ENCODE assay signal across 24 cellular contexts in the genomic region with DNA sequence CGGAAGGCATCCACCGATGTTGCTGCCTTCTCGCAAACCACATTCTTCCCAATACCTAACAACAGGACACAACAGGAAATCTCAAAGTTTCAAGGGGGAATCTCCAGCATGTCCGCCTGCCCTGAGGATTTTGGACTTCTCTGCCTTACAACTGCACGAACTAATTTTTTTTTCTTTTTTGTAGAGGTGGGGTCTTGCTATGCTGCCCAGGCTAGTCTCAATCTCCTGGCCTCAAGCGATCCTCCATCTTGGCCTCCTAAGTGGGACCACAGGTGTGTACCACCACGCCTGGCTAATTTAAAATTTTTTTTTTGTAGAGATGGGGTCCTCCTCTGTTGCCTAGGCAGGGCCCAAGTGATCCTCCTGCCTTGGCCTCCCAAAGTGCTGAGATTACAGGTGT. TPM values are rescaled to one million over a fixed set of nuclear protein-coding genes. Genes with fewer than 3 reads are reported as not detected.
A peak's percentile ranks its signal among the peaks of the same experiment; 100 is the strongest.
DNase-seq lines count a peak whose midpoint lies in the region; FAIRE-seq and TF ChIP-seq lines count a peak whose summit lies in the region.
"Had no signal": no experiment of that assay in that cellular context is flagged by ENCODE, and none has a peak within 500 bp of the region (broad histone marks: within the 10 kb centered on the region; RNA-seq: fewer than 3 reads in every experiment).

No MANE protein-coding gene starts in this region.

- no peak for DNase-seq in breast epithelium (ENCODE audit: low spot score in 2 of 2)
- DNase-seq in MCF 10A (ENCODE audit: unreplicated experiment) = no peak
- DNase-seq in neural crest cell (ENCODE audit: low read depth, low spot score) = no peak
- no peak for DNase-seq in NCI-H2107 treated with DMSO at 0.1 percent for 48 hours (lab: John Stamatoyannopoulos, UW; ENCODE audit: unreplicated experiment)
- DNase-seq in kidney = no peak
- no peak for DNase-seq in GF-D8 (lab: John Stamatoyannopoulos, UW)
- DNase-seq in H54 (ENCODE audit: insufficient read length, low spot score) = no peak
- DNase-seq: ACHN; Calu3; CD8-positive, alpha-beta memory T cell; DMS153; MM.1S; NCI-H1048; NCI-H1417 treated with DMSO at 0.1 percent for 48 hours; NCI-H187; NCI-H446 treated with DMSO at 0.1 percent for 48 hours; NCI-H526 treated with DMSO at 0.1 percent for 48 hours; OCI-M1; SHP77 had no signal

- FAIRE-seq in kidney (lab: Jason Lieb, UNC) (no peak), H54 (lab: Jason Lieb, UNC) (no peak)
- FAIRE-seq: G401.6, GM19239, H1 had no signal

- BruUV-seq in MCF 10A (replicated peaks; lab: Mats Ljungman, UMichigan) = no TSS peak

- H3K4me3 Mint-ChIP-seq in MCF 10A (ENCODE audit: unreplicated experiment) (no peak overlapping the region), neural crest cell (no peak overlapping the region)
- H3K4me3 Mint-ChIP-seq: CD8-positive, alpha-beta memory T cell had no signal

- POLR2A ChIA-PET in MCF 10A (lab: Yijun Ruan, JAX) = no interaction called here

- intact Hi-C loops in breast epithelium (cut with DNase I; ENCODE audit: low total_unique reads) (no loop called here), MCF 10A (cut with micrococcal nuclease) (loop anchor here (10.0 kb wide), 1 partner anchor 169 kb away; a partner anchor contains a TSS), kidney (cut with DNase I) (loop anchor here (10.0 kb wide), 1 partner anchor 249 kb away; no protein-coding TSS in a partner anchor)

- no peaks in the 10 kb centered on the region for H3K36me3 ChIP-seq in breast epithelium
- peaks cover 0 to 14% of the 10 kb centered on the region in 2 donors for H3K36me3 ChIP-seq in esophagus (ENCODE audit: control insufficient read depth in 2 of 2, insufficient read depth in 2 of 2, low read length in 1 of 2)
- H3K36me3 ChIP-seq in kidney (ENCODE audit: control insufficient read depth in 1 of 2, insufficient read depth in 2 of 2, low read length in 2 of 2) = no peaks in the 10 kb centered on the region

- H3K9ac ChIP-seq in kidney (ENCODE audit: low read length in 2 of 2) = no peak overlapping the region

- H3K36me3 Mint-ChIP-seq in MCF 10A (ENCODE audit: insufficient read depth, unreplicated experiment) (peaks cover 18% of the 10 kb centered on the region), neural crest cell (ENCODE audit: low read depth) (no peaks in the 10 kb centered on the region)

- H3K27ac Mint-ChIP-seq in MCF 10A (ENCODE audit: low read depth, unreplicated experiment) (no peak overlapping the region), neural crest cell (ENCODE audit: unreplicated experiment) (peak overlapping the region; percentile 78)

- H3K4me1 ChIP-seq in breast epithelium (peaks cover 0 to 18% of the 10 kb centered on the region in 2 donors), esophagus (ENCODE audit: control insufficient read depth in 2 of 2, insufficient read depth in 2 of 2, low read length in 1 of 2) (peaks cover 4 to 28% of the 10 kb centered on the region in 2 donors), kidney (ENCODE audit: control insufficient read depth in 1 of 2, insufficient read depth in 1 of 2, low read depth in 1 of 2, low read length in 2 of 2) (peaks cover 19 to 20% of the 10 kb centered on the region in 2 donors)

- CTCF ChIA-PET in MCF 10A (lab: Yijun Ruan, JAX) = no interaction called here

- H3K27me3 ChIP-seq in breast epithelium (no peaks in the 10 kb centered on the region), esophagus (ENCODE audit: control insufficient read depth in 1 of 2, insufficient read depth in 2 of 2, low read length in 2 of 2) (no peaks in the 10 kb centered on the region)
- H3K27me3 ChIP-seq: BLaER1 had no signal

- H3K27ac ChIP-seq in breast epithelium (peak overlapping the region; percentile 37 to 76), esophagus (ENCODE audit: low read depth in 2 of 2, low read length in 1 of 2) (peak overlapping the region; percentile 56 to 76), kidney (ENCODE audit: low read depth in 2 of 2, low read length in 2 of 2) (peak overlapping the region in 1 of 2 donors; percentile 11)

- H3K9me3 ChIP-seq in breast epithelium = no peaks in the 10 kb centered on the region
- H3K9me3 ChIP-seq in esophagus (ENCODE audit: control insufficient read depth in 2 of 2, insufficient read depth in 1 of 2, low read depth in 1 of 2, low read length in 1 of 2) = no peaks in the 10 kb centered on the region
- no peaks in the 10 kb centered on the region for H3K9me3 ChIP-seq in kidney (ENCODE audit: control insufficient read depth in 1 of 2, low read length in 2 of 2)
- H3K9me3 ChIP-seq: BLaER1 had no signal

- no peaks in the 10 kb centered on the region for H3K27me3 Mint-ChIP-seq in MCF 10A (ENCODE audit: insufficient read depth, unreplicated experiment)
- no peaks in the 10 kb centered on the region for H3K27me3 Mint-ChIP-seq in neural crest cell (ENCODE audit: low read depth)

- H3K9me3 Mint-ChIP-seq in MCF 10A (ENCODE audit: unreplicated experiment) (no peaks in the 10 kb centered on the region), neural crest cell (no peaks in the 10 kb centered on the region)
- H3K9me3 Mint-ChIP-seq: CD8-positive, alpha-beta memory T cell had no signal

- no peak for TF ChIP-seq POLR2A in breast epithelium (IDR thresholded peaks at IDR 0.05)
- TF ChIP-seq POLR2A in H54 (IDR thresholded peaks at IDR 0.05; ENCODE audit: low read depth, low read length) = no peak

- WGBS in esophagus, 2 donors = 93 to 97% methylated on average over 7 of the region's 7 CpGs

- H3K4me3 ChIP-seq in breast epithelium (no peak overlapping the region), esophagus (ENCODE audit: low read depth in 1 of 2, low read length in 2 of 2) (no peak overlapping the region), kidney (ENCODE audit: low read length in 2 of 2) (no peak overlapping the region)
- H3K4me3 ChIP-seq: BLaER1 had no signal

- no peak for TF ChIP-seq CTCF in breast epithelium (IDR thresholded peaks at IDR 0.05)
- no peak for TF ChIP-seq CTCF in MCF 10A (IDR thresholded peaks at IDR 0.05; ENCODE audit: unreplicated experiment)
- no peak for TF ChIP-seq CTCF in neural crest cell (conservative IDR thresholded peaks at IDR 0.05)
- no peak for TF ChIP-seq CTCF in kidney (IDR thresholded peaks at IDR 0.05; ENCODE audit: borderline replicate concordance, extremely low read depth, insufficient read depth)

- H3K4me1 Mint-ChIP-seq in MCF 10A (ENCODE audit: insufficient read depth, unreplicated experiment) = peaks cover 15% of the 10 kb centered on the region
- no peaks in the 10 kb centered on the region for H3K4me1 Mint-ChIP-seq in neural crest cell
- H3K4me1 Mint-ChIP-seq: CD8-positive, alpha-beta memory T cell had no signal

RNA-seq across cellular contexts. Expression of a gene that starts 9.4 kb away (rescaled TPM):
- total RNA-seq in breast epithelium = 10 to 100 TPM in 2 of 3 donors, 1 to 10 TPM in 1; 7.2 to 18.1 (median 11.1) TPM
- total RNA-seq in MCF 10A (2022) = 0.54 and 0.65 TPM in 2 replicates
- 1 to 10 TPM; 1.8 to 2.0 TPM for polyA plus RNA-seq in esophagus
- 1.7 and 2.0 TPM in 2 replicates for total RNA-seq in neural crest cell
- total RNA-seq in kidney = 6.6 TPM
- polyA plus RNA-seq in kidney (ENCODE audit: insufficient read depth, low read depth, low replicate concordance) = 11.2 TPM

RNA-seq across cellular contexts. Expression of a gene that starts 9.4 kb away (rescaled TPM):
- total RNA-seq in breast epithelium (10 to 100 TPM; 18.6 to 21.0 (median 20.1) TPM), MCF 10A (2022) (12.8 and 14.5 TPM in 2 replicates), neural crest cell (23.3 and 24.5 TPM in 2 replicates), kidney (30.2 TPM)
- polyA plus RNA-seq in esophagus (10 to 100 TPM; 10.6 to 16.0 TPM), kidney (ENCODE audit: insufficient read depth, low read depth, low replicate concordance) (38.3 TPM)

RNA-seq across cellular contexts. Expression of a gene that starts 15.2 kb away (rescaled TPM):
- total RNA-seq in breast epithelium = 1 to 10 TPM; 6.4 to 8.5 (median 7.2) TPM
- 3.2 and 4.5 TPM in 2 replicates for total RNA-seq in MCF 10A (2022)
- polyA plus RNA-seq in esophagus = 1 to 10 TPM; 1.2 to 1.7 TPM
- total RNA-seq in neural crest cell = 7.5 and 8.3 TPM in 2 replicates
- 6.1 TPM for total RNA-seq in kidney
- 17.1 TPM for polyA plus RNA-seq in kidney (ENCODE audit: insufficient read depth, low read depth, low replicate concordance)

RNA-seq across cellular contexts. Expression of a gene that starts 15.9 kb away (rescaled TPM):
- total RNA-seq in breast epithelium (10 to 100 TPM; 19.4 to 20.6 (median 19.8) TPM), MCF 10A (2022) (26.1 and 33.6 TPM in 2 replicates), neural crest cell (39.3 and 39.8 TPM in 2 replicates), kidney (15.2 TPM)
- polyA plus RNA-seq in esophagus (10 to 100 TPM in 1 of 2 donors, 1 to 10 TPM in 1; 6.7 to 10.3 TPM), kidney (ENCODE audit: insufficient read depth, low read depth, low replicate concordance) (20.0 TPM)

RNA-seq across cellular contexts. Expression of a gene that starts 31.1 kb away (rescaled TPM):
- 1 to 10 TPM in 2 of 3 donors, under 1 TPM in 1; 0.96 to 2.3 (median 1.6) TPM for total RNA-seq in breast epithelium
- total RNA-seq in MCF 10A (2022) = 1.6 and 1.9 TPM in 2 replicates
- polyA plus RNA-seq in esophagus = 1 to 10 TPM; 1.2 to 4.3 TPM
- total RNA-seq in neural crest cell = 2.0 and 3.5 TPM in 2 replicates
- total RNA-seq in kidney = 7.1 TPM
- polyA plus RNA-seq in kidney (ENCODE audit: insufficient read depth, low read depth, low replicate concordance) = 0.30 TPM
